29 cellular contexts compared by ENCODE assay signal in the genomic region with DNA sequence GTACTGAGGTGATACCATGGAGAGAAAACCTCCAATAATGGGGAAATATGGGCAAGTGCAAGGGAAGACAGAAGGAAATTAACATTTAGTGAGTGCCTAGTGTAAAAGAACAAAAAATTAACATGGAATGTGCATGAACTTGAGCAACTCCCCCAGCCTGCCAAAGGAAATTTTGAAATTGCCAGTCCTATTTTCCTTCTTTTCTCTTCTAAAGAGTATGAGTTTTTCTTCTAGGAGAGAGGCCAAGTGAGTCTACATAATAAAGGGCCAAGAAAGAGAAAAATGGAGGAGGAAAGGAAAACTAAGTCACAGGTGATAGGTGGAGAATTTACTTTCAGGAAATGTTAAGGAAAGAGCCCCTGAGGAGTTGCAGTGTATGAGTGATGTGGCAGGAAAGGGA.
A peak's percentile ranks its signal among the peaks of the same experiment; 100 is the strongest.
DNase-seq lines count a peak whose midpoint lies in the region; ATAC-seq, FAIRE-seq and TF ChIP-seq lines count a peak whose summit lies in the region.
"Had no signal": no experiment of that assay in that cellular context is flagged by ENCODE, and none has a peak within 500 bp of the region (broad histone marks: within the 10 kb centered on the region; RNA-seq: fewer than 3 reads in every experiment).

No MANE protein-coding gene starts in this region.

- peak overlapping the region; percentile 18 for H2BK12ac ChIP-seq in H9 (ENCODE audit: insufficient read length, low read depth, low read length)

- H3K79me1 ChIP-seq in H9 (ENCODE audit: insufficient read depth, low read depth, low read length, poor library complexity, severe bottlenecking): no peaks in the 10 kb centered on the region

- no peak overlapping the region for H2BK15ac ChIP-seq in H9 (ENCODE audit: low read depth, low read length)

- H3K27me3 ChIP-seq in H9 (ENCODE audit: insufficient read depth, low read length) (no peaks in the 10 kb centered on the region), ascending aorta (no peaks in the 10 kb centered on the region)
- H3K27me3 ChIP-seq: BLaER1 treated with 17β-estradiol and CSF1 and Interleukin-3, amounts not matched to agents 10 nM and 100 nM had no signal

- H3K4me1 ChIP-seq in H9 (ENCODE audit: insufficient read depth, low read length): no peaks in the 10 kb centered on the region
- H3K4me1 ChIP-seq in ascending aorta: peaks cover 0 to 8% of the 10 kb centered on the region in 2 donors

- no peaks in the 10 kb centered on the region for H3K79me2 ChIP-seq in H9 (ENCODE audit: insufficient read depth, low read length)

- no peak overlapping the region for H3T11ph ChIP-seq in H9 (ENCODE audit: low read length)

- no peak for TF ChIP-seq CTCF in H9 (conservative IDR thresholded peaks at IDR 0.05)
- TF ChIP-seq CTCF in ascending aorta (IDR thresholded peaks at IDR 0.05): no peak
- TF ChIP-seq CTCF in fibroblast of the aortic adventitia (IDR thresholded peaks at IDR 0.05; ENCODE audit: insufficient read depth, low read length): no peak
- no peak for TF ChIP-seq CTCF in progenitor cell of endocrine pancreas (IDR thresholded peaks at IDR 0.05; ENCODE audit: unreplicated experiment)

- H3K23me2 ChIP-seq in H9 (ENCODE audit: insufficient read length, low read depth, low read length, poor library complexity, severe bottlenecking): no peaks in the 10 kb centered on the region

- H3K4me3 ChIP-seq in ascending aorta: no peak overlapping the region
- H3K4me3 ChIP-seq in fibroblast of the aortic adventitia (ENCODE audit: low read depth, low read length): no peak overlapping the region
- H3K4me3 ChIP-seq: BLaER1 treated with 17β-estradiol and CSF1 and Interleukin-3, amounts not matched to agents 10 nM and 100 nM; SK-N-MC had no signal

- H2BK120ac ChIP-seq in H9 (ENCODE audit: low read depth, low read length, poor library complexity, severe bottlenecking): no peak overlapping the region

- no peak overlapping the region for H3K4me2 ChIP-seq in H9 (ENCODE audit: insufficient read depth, insufficient read length, low read length)
- H3K4me2 ChIP-seq: BLaER1 treated with 17β-estradiol and CSF1 and Interleukin-3, amounts not matched to agents 10 nM and 100 nM had no signal

- H3K4me1 Mint-ChIP-seq in H9: peaks cover 0 to 5% of the 10 kb centered on the region in 2 experiments; a peak in 1 of 4 replicates
- no peaks in the 10 kb centered on the region for H3K4me1 Mint-ChIP-seq in progenitor cell of endocrine pancreas (ENCODE audit: low read depth)
- H3K4me1 Mint-ChIP-seq in activated T-helper 2 cell treated with anti-CD3 and anti-CD28 coated beads, Interferon-gamma antibody, Interleukin-2, Interleukin-4, amounts not matched to agents 10 μg/mL and 5 μg/mL and 100 μg/mL, durations not matched to agents 14 hours and 24 hours and 36 hours (ENCODE audit: low read depth): no peaks in the 10 kb centered on the region
- H3K4me1 Mint-ChIP-seq: CD4-positive, alpha-beta memory T cell had no signal

- H3K9me3 ChIP-seq in H9 (ENCODE audit: control insufficient read depth, low read depth, low read length): no peaks in the 10 kb centered on the region
- H3K9me3 ChIP-seq in ascending aorta: no peaks in the 10 kb centered on the region
- H3K9me3 ChIP-seq: BLaER1 treated with 17β-estradiol and CSF1 and Interleukin-3, amounts not matched to agents 10 nM and 100 nM had no signal

- H3K56ac ChIP-seq in H9 (ENCODE audit: insufficient read length, low read depth, low read length): no peak overlapping the region

- no peak for ATAC-seq in HG03460 (IDR thresholded peaks at IDR 0.05; ENCODE audit: unreplicated experiment)
- ATAC-seq: HCT116, HepG2 had no signal

- H2AFZ ChIP-seq in H9 (ENCODE audit: low read length): no peak overlapping the region

- no peak overlapping the region for H4K91ac ChIP-seq in H9 (ENCODE audit: insufficient read length, low read depth, low read length)

- no peak overlapping the region for H3K18ac ChIP-seq in H9 (ENCODE audit: insufficient read length, low read depth, low read length)

- H3K36me3 ChIP-seq in ascending aorta: no peaks in the 10 kb centered on the region
- H3K36me3 ChIP-seq: BLaER1 treated with 17β-estradiol and CSF1 and Interleukin-3, amounts not matched to agents 10 nM and 100 nM had no signal

- H3K27me3 Mint-ChIP-seq in H9 (ENCODE audit: low read depth) (no peaks in the 10 kb centered on the region), progenitor cell of endocrine pancreas (no peaks in the 10 kb centered on the region)
- peaks cover 17% of the 10 kb centered on the region for H3K27me3 Mint-ChIP-seq in activated T-helper 2 cell treated with anti-CD3 and anti-CD28 coated beads, Interferon-gamma antibody, Interleukin-2, Interleukin-4, amounts not matched to agents 10 μg/mL and 5 μg/mL and 100 μg/mL, durations not matched to agents 14 hours and 24 hours and 36 hours (ENCODE audit: low read depth)

- H3K36me3 Mint-ChIP-seq in H9 (ENCODE audit: insufficient read depth in 1 of 3, low read depth in 3 of 3) (no peaks in the 10 kb centered on the region), progenitor cell of endocrine pancreas (ENCODE audit: insufficient read depth) (no peaks in the 10 kb centered on the region)
- no peaks in the 10 kb centered on the region for H3K36me3 Mint-ChIP-seq in activated T-helper 2 cell treated with anti-CD3 and anti-CD28 coated beads, Interferon-gamma antibody, Interleukin-2, Interleukin-4, amounts not matched to agents 10 μg/mL and 5 μg/mL and 100 μg/mL, durations not matched to agents 14 hours and 24 hours and 36 hours (ENCODE audit: low read depth)
- H3K36me3 Mint-ChIP-seq: CD4-positive, alpha-beta memory T cell had no signal

- no peak overlapping the region for H3K14ac ChIP-seq in H9 (ENCODE audit: insufficient read depth, low read length)

- no peak overlapping the region for H2BK5ac ChIP-seq in H9 (ENCODE audit: insufficient read length, low read length)

- H2AK5ac ChIP-seq in H9 (ENCODE audit: insufficient read length, low read length): no peak overlapping the region

- H3K27ac Mint-ChIP-seq in H9 (no peak overlapping the region), progenitor cell of endocrine pancreas (peak overlapping the region; percentile 50)
- H3K27ac Mint-ChIP-seq in activated T-helper 2 cell treated with anti-CD3 and anti-CD28 coated beads, Interferon-gamma antibody, Interleukin-2, Interleukin-4, amounts not matched to agents 10 μg/mL and 5 μg/mL and 100 μg/mL, durations not matched to agents 14 hours and 24 hours and 36 hours: no peak overlapping the region
- H3K27ac Mint-ChIP-seq: CD4-positive, alpha-beta memory T cell had no signal

- H4K8ac ChIP-seq in H9 (replicated peaks; ENCODE audit: insufficient read length, low read depth, low read length): no peak overlapping the region

- H3K9me3 Mint-ChIP-seq in H9: no peaks in the 10 kb centered on the region
- no peaks in the 10 kb centered on the region for H3K9me3 Mint-ChIP-seq in progenitor cell of endocrine pancreas (ENCODE audit: low read depth)
- no peaks in the 10 kb centered on the region for H3K9me3 Mint-ChIP-seq in activated T-helper 2 cell treated with anti-CD3 and anti-CD28 coated beads, Interferon-gamma antibody, Interleukin-2, Interleukin-4, amounts not matched to agents 10 μg/mL and 5 μg/mL and 100 μg/mL, durations not matched to agents 14 hours and 24 hours and 36 hours

- no peaks in the 10 kb centered on the region for H4K20me1 ChIP-seq in H9 (ENCODE audit: control insufficient read depth, insufficient read depth, insufficient read length)
- H4K20me1 ChIP-seq: BLaER1 treated with 17β-estradiol and CSF1 and Interleukin-3, amounts not matched to agents 10 nM and 100 nM had no signal

- H2BK20ac ChIP-seq in H9 (ENCODE audit: low read depth, low read length, poor library complexity, severe bottlenecking): no peak overlapping the region

- no peak overlapping the region for H3K4ac ChIP-seq in H9 (ENCODE audit: low read depth, low read length)

- H4K5ac ChIP-seq in H9 (ENCODE audit: insufficient read length, low read depth, low read length): no peak overlapping the region

- no peak overlapping the region for H3K9ac ChIP-seq in H9 (ENCODE audit: extremely low read depth, insufficient read length, low read length)
- H3K9ac ChIP-seq: BLaER1 treated with 17β-estradiol and CSF1 and Interleukin-3, amounts not matched to agents 10 nM and 100 nM had no signal

- DNase-seq in H9 (no peak), ascending aorta (ENCODE audit: low spot score in 2 of 2) (no peak), fibroblast of the aortic adventitia (ENCODE audit: low read depth) (peak; percentile 40), progenitor cell of endocrine pancreas (ENCODE audit: low spot score, unreplicated experiment) (no peak), frontal cortex (ENCODE audit: low spot score in 2 of 2) (no peak), DMS 273 (lab: John Stamatoyannopoulos, UW; ENCODE audit: unreplicated experiment) (no peak)
- no peak for DNase-seq in activated T-helper 2 cell treated with anti-CD3 and anti-CD28 coated beads, Interferon-gamma antibody, Interleukin-2, Interleukin-4, amounts not matched to agents 10 μg/mL and 5 μg/mL and 100 μg/mL, durations not matched to agents 14 hours and 24 hours and 36 hours (ENCODE audit: low spot score)
- DNase-seq: AML-193; CD4-positive, alpha-beta memory T cell; COR-L47; Karpas-422; NCI-H1092 treated with DMSO at 0.1 percent for 48 hours; NCI-H1436; NCI-H187; NCI-H2081 treated with DMSO at 0.1 percent for 48 hours; NCI-H2171; NCI-H226; NCI-H510A; NCI-H69; SIG-M5 had no signal

- H3K23ac ChIP-seq in H9 (ENCODE audit: insufficient read length, low read depth, low read length): no peak overlapping the region

- H3K4me3 Mint-ChIP-seq in H9 (no peak overlapping the region), progenitor cell of endocrine pancreas (ENCODE audit: low read depth) (no peak overlapping the region)
- no peak overlapping the region for H3K4me3 Mint-ChIP-seq in activated T-helper 2 cell treated with anti-CD3 and anti-CD28 coated beads, Interferon-gamma antibody, Interleukin-2, Interleukin-4, amounts not matched to agents 10 μg/mL and 5 μg/mL and 100 μg/mL, durations not matched to agents 14 hours and 24 hours and 36 hours (ENCODE audit: low read depth)
- H3K4me3 Mint-ChIP-seq: CD4-positive, alpha-beta memory T cell had no signal

- no peak for FAIRE-seq in frontal cortex (lab: Jason Lieb, UNC)
- FAIRE-seq: A204.1, G401.6, H1, HepG2 had no signal

- intact Hi-C loops in ascending aorta (cut with DNase I): no loop called here
- intact Hi-C loops in activated T-helper 2 cell treated with anti-CD3 and anti-CD28 coated beads, Interferon-gamma antibody, Interleukin-2, Interleukin-4, amounts not matched to agents 10 μg/mL and 5 μg/mL and 100 μg/mL, durations not matched to agents 14 hours and 24 hours and 36 hours (cut with micrococcal nuclease): no loop called here

- H3K27ac ChIP-seq in H9 (ENCODE audit: insufficient read length, low read depth, low read length): no peak overlapping the region
- peak overlapping the region; percentile 36 to 48 for H3K27ac ChIP-seq in ascending aorta
- H3K27ac ChIP-seq: BLaER1 treated with 17β-estradiol and CSF1 and Interleukin-3, amounts not matched to agents 10 nM and 100 nM; RWPE1; SK-N-MC had no signal
